In genomic region chr11:84543367-84544159, GRCh38 we compare ENCODE assay signal across 16 cellular contexts.
DNase-seq lines count a peak whose midpoint lies in the region; ATAC-seq and TF ChIP-seq lines count a peak whose summit lies in the region.
"Had no signal": no experiment of that assay in that cellular context is flagged by ENCODE, and none has a peak within 500 bp of the region (broad histone marks: within the 10 kb centered on the region; RNA-seq: fewer than 3 reads in every experiment).

No MANE protein-coding gene starts in this region.

- TF ChIP-seq EP300 in upper lobe of left lung (IDR thresholded peaks at IDR 0.05), result no peak

- no peak for TF ChIP-seq CTCF in A673 (conservative IDR thresholded peaks at IDR 0.05; ENCODE audit: low read depth, low read length)
- peak; percentile 28 for TF ChIP-seq CTCF in LNCaP clone FGC (IDR thresholded peaks at IDR 0.05; ENCODE audit: control insufficient read depth, extremely low read depth, insufficient read depth)
- peak; percentile 67 for TF ChIP-seq CTCF in OCI-LY7 (conservative IDR thresholded peaks at IDR 0.05; ENCODE audit: low read length)
- TF ChIP-seq CTCF in activated CD8-positive, alpha-beta T cell treated with anti-CD3 and anti-CD28 coated beads for 36 hours (IDR thresholded peaks at IDR 0.05), result no peak
- no peak for TF ChIP-seq CTCF in upper lobe of left lung (IDR thresholded peaks at IDR 0.05)

- BruUV-seq in A673 (replicated peaks; lab: Mats Ljungman, UMichigan), result no TSS peak
- BruUV-seq in OCI-LY7 (replicated peaks; lab: Mats Ljungman, UMichigan), result no TSS peak

- peak overlapping the region; percentile 76 for H2AFZ ChIP-seq in OCI-LY7 (ENCODE audit: low read length)

- peak overlapping the region; percentile 30; the same call in 1 of the 2 replicates for H3K4me2 ChIP-seq in OCI-LY7 (ENCODE audit: low read length)

- WGBS in upper lobe of left lung, 2 donors, result 43 to 45% methylated on average over 5 of the region's 5 CpGs

- H3K9me3 Mint-ChIP-seq in activated CD8-positive, alpha-beta T cell treated with anti-CD3 and anti-CD28 coated beads for 36 hours, result peaks cover 6% of the 10 kb centered on the region

- ATAC-seq in activated CD8-positive, alpha-beta T cell treated with anti-CD3 and anti-CD28 coated beads for 36 hours, result no peak
- ATAC-seq in left ventricle myocardium superior (no peak), upper lobe of left lung (ENCODE audit: low FRiP score in 2 of 2) (no peak)
- ATAC-seq: activated CD8-positive, alpha-beta T cell treated with anti-CD3 and anti-CD28 coated beads, Interleukin-2, amount 10 ng/mL, durations not matched to agents 7 days and 5 days; gastrocnemius medialis; stimulated activated effector memory CD8-positive, alpha-beta T cell treated with anti-CD3 and anti-CD28 coated beads, Interleukin-12 subunit alpha, Interleukin-12 subunit beta, amount 100 ng/mL, for 72 hours had no signal

- no peaks in the 10 kb centered on the region for H3K4me1 ChIP-seq in A673 (ENCODE audit: insufficient read depth, low read length, poor library complexity, severe bottlenecking)
- H3K4me1 ChIP-seq in OCI-LY7 (ENCODE audit: insufficient read depth, low read length, poor library complexity, severe bottlenecking), result peaks cover 29% of the 10 kb centered on the region
- H3K4me1 ChIP-seq in upper lobe of left lung, result no peaks in the 10 kb centered on the region
- H3K4me1 ChIP-seq: gastrocnemius medialis had no signal

- H3K9me2 ChIP-seq in OCI-LY7 (ENCODE audit: insufficient read depth, low read length), result no peaks in the 10 kb centered on the region

- H3K4me3 Mint-ChIP-seq in activated CD8-positive, alpha-beta T cell treated with anti-CD3 and anti-CD28 coated beads for 36 hours, result no peak overlapping the region
- H3K4me3 Mint-ChIP-seq: activated CD8-positive, alpha-beta T cell treated with anti-CD3 and anti-CD28 coated beads, Interleukin-2, amount 10 ng/mL, durations not matched to agents 7 days and 5 days; stimulated activated effector memory CD8-positive, alpha-beta T cell treated with anti-CD3 and anti-CD28 coated beads, Interleukin-12 subunit alpha, Interleukin-12 subunit beta, amount 100 ng/mL, for 72 hours had no signal

- H3K36me3 ChIP-seq in A673 (ENCODE audit: insufficient read depth, low read length, poor library complexity, severe bottlenecking) (no peaks in the 10 kb centered on the region), OCI-LY7 (ENCODE audit: insufficient read depth, low read length) (no peaks in the 10 kb centered on the region; the same call in 1 of the 2 replicates), upper lobe of left lung (no peaks in the 10 kb centered on the region)
- H3K36me3 ChIP-seq: gastrocnemius medialis, ovary had no signal

- H3K27me3 ChIP-seq in A673 (replicated peaks; ENCODE audit: insufficient read depth, low read depth, low read length, poor library complexity), result no peaks in the 10 kb centered on the region
- H3K27me3 ChIP-seq in upper lobe of left lung, result no peaks in the 10 kb centered on the region
- H3K27me3 ChIP-seq: gastrocnemius medialis, ovary had no signal

- DNase-seq in A673 (ENCODE audit: low spot score) (peak; percentile 7), LNCaP clone FGC (ENCODE audit: low read depth) (no peak), OCI-LY7 (ENCODE audit: low spot score) (peak; percentile 45), iPS DF 19.7 (ENCODE audit: low read depth, low spot score) (peak; percentile 25), left ventricle myocardium superior (no peak), NCI-H2196 treated with DMSO at 0.1 percent for 48 hours (lab: John Stamatoyannopoulos, UW; ENCODE audit: unreplicated experiment) (no peak), upper lobe of left lung (no peak)
- DNase-seq in activated CD8-positive, alpha-beta T cell treated with anti-CD3 and anti-CD28 coated beads for 36 hours, result no peak
- DNase-seq: activated CD8-positive, alpha-beta T cell treated with anti-CD3 and anti-CD28 coated beads, Interleukin-2, amount 10 ng/mL, durations not matched to agents 7 days and 5 days; AML-193; amygdala; gastrocnemius medialis; kidney; ovary; trophoblast cell had no signal

- no peaks in the 10 kb centered on the region for H3K79me2 ChIP-seq in OCI-LY7 (ENCODE audit: insufficient read depth, low read depth, low read length)

- intact Hi-C loops in A673 (cut with micrococcal nuclease; ENCODE audit: unreplicated experiment) (no loop called here), OCI-LY7 (cut with micrococcal nuclease; ENCODE audit: unreplicated experiment) (loop anchor here (5.0 kb wide), 1 partner anchor 161 kb away; no protein-coding TSS in a partner anchor), left ventricle myocardium superior (cut with micrococcal nuclease) (no loop called here)
- intact Hi-C loops in activated CD8-positive, alpha-beta T cell treated with anti-CD3 and anti-CD28 coated beads for 36 hours (cut with micrococcal nuclease), result no loop called here

- H3K36me3 Mint-ChIP-seq in activated CD8-positive, alpha-beta T cell treated with anti-CD3 and anti-CD28 coated beads for 36 hours (ENCODE audit: low read depth), result no peaks in the 10 kb centered on the region
- H3K36me3 Mint-ChIP-seq: stimulated activated effector memory CD8-positive, alpha-beta T cell treated with anti-CD3 and anti-CD28 coated beads, Interleukin-12 subunit alpha, Interleukin-12 subunit beta, amount 100 ng/mL, for 72 hours had no signal

- H3K9me3 ChIP-seq in A673 (ENCODE audit: low read depth, low read length, poor library complexity, severe bottlenecking) (no peaks in the 10 kb centered on the region), OCI-LY7 (ENCODE audit: low read length) (no peaks in the 10 kb centered on the region), upper lobe of left lung (no peaks in the 10 kb centered on the region)
- H3K9me3 ChIP-seq: gastrocnemius medialis, ovary had no signal

- H4K20me1 ChIP-seq in OCI-LY7 (ENCODE audit: insufficient read depth, low read length), result no peaks in the 10 kb centered on the region

- no peak overlapping the region for H3K4me3 ChIP-seq in A673 (ENCODE audit: low read depth, low read length, poor library complexity, severe bottlenecking)
- H3K4me3 ChIP-seq in LNCaP clone FGC (ENCODE audit: low read depth, low read length), result no peak overlapping the region
- no peak overlapping the region for H3K4me3 ChIP-seq in OCI-LY7 (ENCODE audit: low read depth, low read length, poor library complexity, severe bottlenecking)
- H3K4me3 ChIP-seq in upper lobe of left lung, result no peak overlapping the region
- H3K4me3 ChIP-seq: gastrocnemius medialis, ovary had no signal

- TF ChIP-seq POLR2A in upper lobe of left lung (IDR thresholded peaks at IDR 0.05), result no peak

- POLR2A ChIA-PET in A673 (lab: Charles Lee; ENCODE audit: low non-redundant PET), result no interaction called here
- POLR2A ChIA-PET in OCI-LY7 (lab: Charles Lee), result interaction anchor here (0.6 to 1.0 kb wide), 2 partner anchors 160 to 510 kb away, joined by 3 to 4 read pairs; no protein-coding TSS in a partner anchor
- POLR2A ChIA-PET in activated CD8-positive, alpha-beta T cell treated with anti-CD3 and anti-CD28 coated beads for 36 hours (lab: Charles Lee), result no interaction called here

- H3K27ac ChIP-seq in A673 (ENCODE audit: low read depth, low read length, poor library complexity, severe bottlenecking) (no peak overlapping the region), OCI-LY7 (ENCODE audit: low read depth, low read length, poor library complexity, severe bottlenecking) (no peak overlapping the region), upper lobe of left lung (no peak overlapping the region)
- H3K27ac ChIP-seq: gastrocnemius medialis, ovary had no signal

- no peaks in the 10 kb centered on the region for H3K27me3 Mint-ChIP-seq in activated CD8-positive, alpha-beta T cell treated with anti-CD3 and anti-CD28 coated beads for 36 hours

- H3K27ac Mint-ChIP-seq in activated CD8-positive, alpha-beta T cell treated with anti-CD3 and anti-CD28 coated beads for 36 hours, result no peak overlapping the region
- H3K27ac Mint-ChIP-seq: activated CD8-positive, alpha-beta T cell treated with anti-CD3 and anti-CD28 coated beads, Interleukin-2, amount 10 ng/mL, durations not matched to agents 7 days and 5 days; stimulated activated effector memory CD8-positive, alpha-beta T cell treated with anti-CD3 and anti-CD28 coated beads, Interleukin-12 subunit alpha, Interleukin-12 subunit beta, amount 100 ng/mL, for 72 hours had no signal

- H3K4me1 Mint-ChIP-seq in activated CD8-positive, alpha-beta T cell treated with anti-CD3 and anti-CD28 coated beads for 36 hours (ENCODE audit: low read depth), result no peaks in the 10 kb centered on the region
- H3K4me1 Mint-ChIP-seq: stimulated activated effector memory CD8-positive, alpha-beta T cell treated with anti-CD3 and anti-CD28 coated beads, Interleukin-12 subunit alpha, Interleukin-12 subunit beta, amount 100 ng/mL, for 72 hours had no signal

- CTCF ChIA-PET in A673 (lab: Charles Lee), result no interaction called here
- CTCF ChIA-PET in OCI-LY7 (lab: Charles Lee; ENCODE audit: unreplicated experiment), result no interaction called here
- CTCF ChIA-PET in activated CD8-positive, alpha-beta T cell treated with anti-CD3 and anti-CD28 coated beads for 36 hours (lab: Charles Lee), result no interaction called here

Comparison
In these comparisons a context has a peak if more than half of its experiments do, and no peak if none do; other contexts are left out.
1. DNase-seq: peak in A673 (single experiment), OCI-LY7 (single experiment) and iPS DF 19.7 (single experiment); none in LNCaP clone FGC (single experiment), activated CD8-positive, alpha-beta T cell treated with anti-CD3 and anti-CD28 coated beads for 36 hours (single experiment), left ventricle myocardium superior (single experiment), NCI-H2196 treated with DMSO at 0.1 percent for 48 hours (single experiment) and upper lobe of left lung (0 of 2).
2. CTCF ChIP-seq: peak in LNCaP clone FGC (single experiment) and OCI-LY7 (single experiment); none in A673 (single experiment), activated CD8-positive, alpha-beta T cell treated with anti-CD3 and anti-CD28 coated beads for 36 hours (single experiment) and upper lobe of left lung (0 of 6).